In genomic region chr15:34214135-34214534, GRCh38 we compare ENCODE assay signal across 16 cellular contexts.
"Had no signal": no experiment of that assay in that cellular context is flagged by ENCODE, and none has a peak within 500 bp of the region (broad histone marks: within the 10 kb centered on the region; RNA-seq: fewer than 3 reads in every experiment).

No MANE protein-coding gene starts in this region.

- H3K4me3 Mint-ChIP-seq: activated B cell treated with CpG ODN at 0.5 μM for 24 hours; activated naive CD8-positive, alpha-beta T cell treated with anti-CD3 and anti-CD28 coated beads, Interleukin-2, amount 10 ng/mL, durations not matched to agents 7 days and 5 days; activated T-helper 1 cell treated with anti-CD3 and anti-CD28 coated beads, Interleukin-12 subunit alpha, Interleukin-12 subunit beta, Interleukin-2, Interleukin-4 antibody, amounts not matched to agents 30 ng/mL and 10 ng/mL and 1 ng/mL, durations not matched to agents 14 hours and 24 hours and 36 hours; naive thymus-derived CD8-positive, alpha-beta T cell; stimulated activated naive B cell treated with anti-CD40 and anti-IgM and Interleukin-4, amounts not matched to agents 10 μg/mL and 1 μg/mL and 100 μg/mL, for 72 hours had no signal

- H3K9me3 Mint-ChIP-seq: activated B cell treated with CpG ODN at 0.5 μM for 24 hours; activated naive CD8-positive, alpha-beta T cell treated with anti-CD3 and anti-CD28 coated beads, Interleukin-2, amount 10 ng/mL, durations not matched to agents 7 days and 5 days; activated T-helper 1 cell treated with anti-CD3 and anti-CD28 coated beads, Interleukin-12 subunit alpha, Interleukin-12 subunit beta, Interleukin-2, Interleukin-4 antibody, amounts not matched to agents 30 ng/mL and 10 ng/mL and 1 ng/mL, durations not matched to agents 14 hours and 24 hours and 36 hours; brain; naive thymus-derived CD8-positive, alpha-beta T cell; stimulated activated naive B cell treated with anti-CD40 and anti-IgM and Interleukin-4, amounts not matched to agents 10 μg/mL and 1 μg/mL and 100 μg/mL, for 72 hours had no signal

- H3K27ac ChIP-seq: colonic mucosa, left lung, thyroid gland had no signal

- H3K4me1 ChIP-seq: colonic mucosa had no signal

- H3K36me3 Mint-ChIP-seq: activated naive CD8-positive, alpha-beta T cell treated with anti-CD3 and anti-CD28 coated beads, Interleukin-2, amount 10 ng/mL, durations not matched to agents 7 days and 5 days; brain; naive thymus-derived CD8-positive, alpha-beta T cell; stimulated activated naive B cell treated with anti-CD40 and anti-IgM and Interleukin-4, amounts not matched to agents 10 μg/mL and 1 μg/mL and 100 μg/mL, for 72 hours had no signal

- DNase-seq: activated B cell treated with CpG ODN at 0.5 μM for 24 hours; activated CD4-positive, alpha-beta T cell treated with anti-CD3 and anti-CD28 coated beads, Interleukin-2, amount 50 U/mL, for 1 hour; activated naive CD8-positive, alpha-beta T cell treated with anti-CD3 and anti-CD28 coated beads, Interleukin-2, amount 10 ng/mL, durations not matched to agents 7 days and 5 days; central memory CD4-positive, alpha-beta T cell; colonic mucosa; foreskin fibroblast; hippocampal formation; left lung; naive thymus-derived CD8-positive, alpha-beta T cell; stimulated activated CD4-positive, alpha-beta T cell treated with anti-CD3 and anti-CD28 coated beads, Interleukin-2, amount 100 ng/mL, for 48 hours; stimulated activated naive B cell treated with anti-CD40 and anti-IgM and Interleukin-4, amounts not matched to agents 10 μg/mL and 1 μg/mL and 100 μg/mL, for 72 hours; T-helper 2 cell; thyroid gland had no signal

- H3K4me3 ChIP-seq: colonic mucosa, left lung, thyroid gland had no signal

- H3K27me3 Mint-ChIP-seq: activated B cell treated with CpG ODN at 0.5 μM for 24 hours had no signal

- H3K27me3 ChIP-seq: colonic mucosa, left lung, thyroid gland had no signal

- ATAC-seq: left lung; naive thymus-derived CD8-positive, alpha-beta T cell; stimulated activated naive B cell treated with anti-CD40 and anti-IgM and Interleukin-4, amounts not matched to agents 10 μg/mL and 1 μg/mL and 100 μg/mL, for 72 hours had no signal

- H3K36me3 ChIP-seq: colonic mucosa, left lung, thyroid gland had no signal

- H3K9me3 ChIP-seq: colonic mucosa, left lung, thyroid gland had no signal

- H3K27ac Mint-ChIP-seq: activated B cell treated with CpG ODN at 0.5 μM for 24 hours; activated naive CD8-positive, alpha-beta T cell treated with anti-CD3 and anti-CD28 coated beads, Interleukin-2, amount 10 ng/mL, durations not matched to agents 7 days and 5 days; activated T-helper 1 cell treated with anti-CD3 and anti-CD28 coated beads, Interleukin-12 subunit alpha, Interleukin-12 subunit beta, Interleukin-2, Interleukin-4 antibody, amounts not matched to agents 30 ng/mL and 10 ng/mL and 1 ng/mL, durations not matched to agents 14 hours and 24 hours and 36 hours; stimulated activated naive B cell treated with anti-CD40 and anti-IgM and Interleukin-4, amounts not matched to agents 10 μg/mL and 1 μg/mL and 100 μg/mL, for 72 hours had no signal

- FAIRE-seq: keratinocyte had no signal
